In the genomic region with DNA sequence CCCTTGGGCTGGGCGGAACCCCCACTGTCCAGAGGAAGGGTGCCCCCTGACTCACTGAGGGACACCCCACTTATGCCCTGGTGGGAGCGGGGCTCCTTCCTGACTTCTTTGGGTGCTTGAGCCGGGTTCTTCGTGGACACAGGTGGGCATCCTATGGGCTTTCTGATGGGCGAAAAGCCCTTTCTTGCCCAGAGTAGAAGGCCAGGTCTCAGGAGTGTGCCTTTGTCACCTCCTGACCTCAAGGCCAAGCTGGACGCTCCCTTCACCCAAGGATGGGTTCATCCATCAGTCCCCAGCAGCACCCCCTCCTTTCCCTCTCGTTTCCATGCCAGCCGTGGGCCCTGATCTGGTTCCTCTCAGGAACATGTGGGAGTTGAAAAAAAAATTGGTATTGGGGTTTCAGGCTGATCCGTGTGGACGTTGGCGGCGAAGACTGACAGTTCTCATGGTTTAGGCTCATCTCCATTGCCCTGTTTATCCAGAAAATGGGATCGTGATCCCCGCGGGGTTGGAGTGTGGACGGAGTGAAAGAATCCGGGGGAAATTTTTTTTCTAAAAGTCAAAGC, we compare ENCODE assay signal across 8 cellular contexts.
DNase-seq lines count a peak whose midpoint lies in the region; ATAC-seq and TF ChIP-seq lines count a peak whose summit lies in the region.

No MANE protein-coding gene starts in this region.

- ATAC-seq in HG03108 (IDR thresholded peaks at IDR 0.05; ENCODE audit: unreplicated experiment) (no peak), HG02623 (IDR thresholded peaks at IDR 0.05; ENCODE audit: unreplicated experiment) (no peak)

- H3K4me3 Mint-ChIP-seq in nephron progenitor cell = peak overlapping the region; percentile 92

- no peaks in the 10 kb centered on the region for H3K27me3 Mint-ChIP-seq in nephron progenitor cell (ENCODE audit: low read depth, poor library complexity)

- H3K4me3 ChIP-seq in GM06990 (replicated peaks; ENCODE audit: low read depth, low read length) (peak overlapping the region; percentile 94), coronary artery (peak overlapping the region; percentile 90)

- H3K27ac Mint-ChIP-seq in nephron progenitor cell = no peak overlapping the region

- no peak for DNase-seq in GM06990 (ENCODE audit: extremely low read depth, insufficient read length)
- DNase-seq in NCI-H146 treated with DMSO at 0.1 percent for 48 hours (lab: John Stamatoyannopoulos, UW; ENCODE audit: unreplicated experiment) = peak; percentile 0
- DNase-seq in coronary artery (ENCODE audit: low spot score) = no peak
- DNase-seq in nephron progenitor cell = no peak
- DNase-seq in SHP77 (lab: John Stamatoyannopoulos, UW) = no peak
- DNase-seq in NCI-H187 treated with DMSO at 0.1 percent for 48 hours (lab: John Stamatoyannopoulos, UW) = no peak

- no peaks in the 10 kb centered on the region for H3K36me3 ChIP-seq in GM06990 (ENCODE audit: control insufficient read depth, insufficient read depth, low read length)

- peaks cover 46% of the 10 kb centered on the region for H3K4me1 Mint-ChIP-seq in nephron progenitor cell

- no peaks in the 10 kb centered on the region for H3K27me3 ChIP-seq in GM06990 (replicated peaks; ENCODE audit: control insufficient read depth, insufficient read depth, low read length)

- TF ChIP-seq CTCF in GM06990 (IDR thresholded peaks at IDR 0.05; ENCODE audit: insufficient read depth, low read length, poor library complexity, severe bottlenecking) (no peak), coronary artery (IDR thresholded peaks at IDR 0.05) (no peak), nephron progenitor cell (IDR thresholded peaks at IDR 0.05) (no peak)

- no peaks in the 10 kb centered on the region for H3K9me3 Mint-ChIP-seq in nephron progenitor cell

- peak overlapping the region; percentile 95 to 99 for H3K27ac ChIP-seq in coronary artery

- peaks cover 10% of the 10 kb centered on the region for H3K36me3 Mint-ChIP-seq in nephron progenitor cell (ENCODE audit: low read depth)
